Comparison of ENCODE assay signal across 28 cellular contexts in genomic region chr16:69632836-69633235, GRCh38.
"Had no signal": no experiment of that assay in that cellular context is flagged by ENCODE, and none has a peak within 500 bp of the region (broad histone marks: within the 10 kb centered on the region; RNA-seq: fewer than 3 reads in every experiment).

No MANE protein-coding gene starts in this region.

- H3K27ac ChIP-seq: neural progenitor cell, ovary, parathyroid adenoma, psoas muscle, skin epidermis, spleen, suprapubic skin, testis, tibial artery, transverse colon, upper lobe of right lung, uterus had no signal

- H3K27me3 ChIP-seq: neural progenitor cell, ovary, spleen, suprapubic skin, testis, tibial artery, transverse colon, upper lobe of right lung, uterus had no signal

- H2AFZ ChIP-seq: neural progenitor cell, parathyroid adenoma had no signal

- H3K4me3 ChIP-seq: neural progenitor cell, ovary, psoas muscle, skin epidermis, smooth muscle cell, spleen, suprapubic skin, testis, tibial artery, transverse colon, upper lobe of right lung, uterus had no signal

- H3K4me1 ChIP-seq: neural progenitor cell, parathyroid adenoma, psoas muscle, spleen, suprapubic skin, testis, tibial artery, transverse colon, upper lobe of right lung, uterus had no signal

- H3K9me3 ChIP-seq: ovary, psoas muscle, testis, uterus had no signal

- DNase-seq: natural killer cell; occipital lobe; ovary; posterior cingulate gyrus; psoas muscle; right cardiac atrium; spleen; stimulated activated CD4-positive, alpha-beta T cell treated with anti-CD3 and anti-CD28 coated beads, Interleukin-12 subunit alpha, Interleukin-12 subunit beta, amount 100 ng/mL, for 4 hours; stimulated activated CD4-positive, alpha-beta T cell treated with anti-CD3 and anti-CD28 coated beads, Interleukin-1b, Interleukin-23, amount 100 ng/mL, for 48 hours; stimulated activated CD4-positive, alpha-beta T cell treated with anti-CD3 and anti-CD28 coated beads, Interleukin-4, amount 100 ng/mL, for 1 hour; stimulated activated CD4-positive, alpha-beta T cell treated with anti-CD3 and anti-CD28 coated beads, Interleukin-4, amount 100 ng/mL, for 4 hours; stimulated activated CD8-positive, alpha-beta memory T cell treated with anti-CD3 and anti-CD28 coated beads, Interleukin-4, amount 100 ng/mL, for 48 hours; stimulated activated naive CD4-positive, alpha-beta T cell; stimulated activated naive CD8-positive, alpha-beta T cell treated with anti-CD3 and anti-CD28 coated beads, Interleukin-15, amount 100 ng/mL, for 72 hours; stimulated activated naive CD8-positive, alpha-beta T cell treated with anti-CD3 and anti-CD28 coated beads, Interleukin-15, Interleukin-2, amounts not matched to agents 100 U/mL and 50 U/mL, for 24 hours; substantia nigra; testis; tibial artery; transverse colon; upper lobe of right lung; uterus had no signal

- ATAC-seq: natural killer cell; psoas muscle; right cardiac atrium; sciatic nerve; stimulated activated memory B cell treated with anti-CD40 and anti-IgM and Interleukin-4, amounts not matched to agents 10 μg/mL and 1 μg/mL and 100 μg/mL, for 72 hours; stimulated activated naive CD8-positive, alpha-beta T cell treated with anti-CD3 and anti-CD28 coated beads, Interleukin-15, amount 100 ng/mL, for 72 hours; stimulated activated naive CD8-positive, alpha-beta T cell treated with anti-CD3 and anti-CD28 coated beads, Interleukin-15, Interleukin-2, amounts not matched to agents 100 U/mL and 50 U/mL, for 24 hours; upper lobe of right lung had no signal

- H3K4me2 ChIP-seq: neural progenitor cell, smooth muscle cell had no signal

- H3K36me3 ChIP-seq: neural progenitor cell, ovary, uterus had no signal

- H3K9ac ChIP-seq: neural progenitor cell, parathyroid adenoma had no signal
